1 cellular context compared by ENCODE assay signal in the genomic region with DNA sequence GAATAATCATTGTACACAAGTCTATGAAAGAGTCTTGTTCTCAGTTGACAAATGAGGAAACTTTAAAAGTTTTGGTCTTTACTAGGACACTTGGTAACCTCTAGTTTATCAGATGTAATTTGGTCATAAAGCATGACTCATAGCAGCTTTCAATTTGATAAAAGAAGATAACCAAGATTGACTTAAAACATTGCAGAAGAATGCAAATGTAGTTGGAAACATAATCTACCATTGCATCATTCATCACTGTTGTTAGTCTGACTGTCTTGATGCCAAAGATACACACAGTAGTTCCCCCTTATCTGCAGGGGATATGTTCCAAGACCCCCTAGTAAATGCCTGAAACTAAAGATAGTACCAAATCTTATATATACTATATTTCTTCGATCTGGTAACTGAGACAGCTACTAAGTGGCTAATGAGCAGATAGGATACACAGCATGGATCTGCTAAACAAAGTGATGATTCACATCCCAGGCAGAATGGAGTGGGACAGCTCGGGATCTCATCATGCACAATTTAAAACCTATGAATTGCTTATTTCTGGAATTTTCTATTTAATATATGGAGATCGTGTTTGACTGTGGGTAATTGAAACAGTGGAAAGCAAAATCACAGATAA.
TF ChIP-seq lines count a peak whose summit lies in the region.

No MANE protein-coding gene starts in this region.

TF ChIP-seq in SK-N-SH, 30 proteins besides CTCF, POLR2A, EP300 and RAD21 (continued from another document):
- TF ChIP-seq, protein P1, sequence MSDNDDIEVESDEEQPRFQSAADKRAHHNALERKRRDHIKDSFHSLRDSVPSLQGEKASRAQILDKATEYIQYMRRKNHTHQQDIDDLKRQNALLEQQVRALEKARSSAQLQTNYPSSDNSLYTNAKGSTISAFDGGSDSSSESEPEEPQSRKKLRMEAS (IDR thresholded peaks at IDR 0.05; ENCODE audit: low read depth): peak; percentile 29; the same call in 1 of the 2 replicates
- TF ChIP-seq SIN3A (IDR thresholded peaks at IDR 0.05; ENCODE audit: borderline replicate concordance, low read depth, low read length) (no peak), POLR2AphosphoS5 (IDR thresholded peaks at IDR 0.05; ENCODE audit: low read depth, low read length) (peak; percentile 55; the same call in 1 of the 2 replicates), GATA2 (CRISPR knock-in tag; IDR thresholded peaks at IDR 0.05) (no peak), FOSL2 (IDR thresholded peaks at IDR 0.05; ENCODE audit: borderline replicate concordance, low read depth) (peak; percentile 63), CHD2 (IDR thresholded peaks at IDR 0.05; ENCODE audit: low read length, partially characterized antibody) (no peak), RXRA (IDR thresholded peaks at IDR 0.05; ENCODE audit: borderline replicate concordance, low read depth) (peak; percentile 86; the same call in 1 of the 2 replicates), RFX5 (IDR thresholded peaks at IDR 0.05; ENCODE audit: low read length) (no peak), EZH2phosphoT487 (IDR thresholded peaks at IDR 0.05; ENCODE audit: borderline replicate concordance, low read depth) (no peak), NFIC (IDR thresholded peaks at IDR 0.05; ENCODE audit: borderline replicate concordance) (peak; percentile 80), MEF2A (IDR thresholded peaks at IDR 0.05; ENCODE audit: borderline replicate concordance, low read depth) (peak; percentile 63), ELF1 (IDR thresholded peaks at IDR 0.05) (0 out of 2 replicates have a peak, but pooled peaks have one; percentile 12), MXI1 (IDR thresholded peaks at IDR 0.05; ENCODE audit: low read depth, low read length) (no peak), SMC3 (IDR thresholded peaks at IDR 0.05; ENCODE audit: low read depth, low read length) (no peak), NRF1 (IDR thresholded peaks at IDR 0.05; ENCODE audit: low read depth, low read length) (no peak), TAF1 (IDR thresholded peaks at IDR 0.05; ENCODE audit: borderline replicate concordance, low read depth, low read length) (no peak)
- TF ChIP-seq, protein P2, sequence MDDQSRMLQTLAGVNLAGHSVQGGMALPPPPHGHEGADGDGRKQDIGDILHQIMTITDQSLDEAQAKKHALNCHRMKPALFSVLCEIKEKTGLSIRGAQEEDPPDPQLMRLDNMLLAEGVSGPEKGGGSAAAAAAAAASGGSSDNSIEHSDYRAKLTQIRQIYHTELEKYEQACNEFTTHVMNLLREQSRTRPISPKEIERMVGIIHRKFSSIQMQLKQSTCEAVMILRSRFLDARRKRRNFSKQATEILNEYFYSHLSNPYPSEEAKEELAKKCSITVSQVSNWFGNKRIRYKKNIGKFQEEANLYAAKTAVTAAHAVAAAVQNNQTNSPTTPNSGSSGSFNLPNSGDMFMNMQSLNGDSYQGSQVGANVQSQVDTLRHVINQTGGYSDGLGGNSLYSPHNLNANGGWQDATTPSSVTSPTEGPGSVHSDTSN (IDR thresholded peaks at IDR 0.05): peak; percentile 95
- TF ChIP-seq, protein P3, sequence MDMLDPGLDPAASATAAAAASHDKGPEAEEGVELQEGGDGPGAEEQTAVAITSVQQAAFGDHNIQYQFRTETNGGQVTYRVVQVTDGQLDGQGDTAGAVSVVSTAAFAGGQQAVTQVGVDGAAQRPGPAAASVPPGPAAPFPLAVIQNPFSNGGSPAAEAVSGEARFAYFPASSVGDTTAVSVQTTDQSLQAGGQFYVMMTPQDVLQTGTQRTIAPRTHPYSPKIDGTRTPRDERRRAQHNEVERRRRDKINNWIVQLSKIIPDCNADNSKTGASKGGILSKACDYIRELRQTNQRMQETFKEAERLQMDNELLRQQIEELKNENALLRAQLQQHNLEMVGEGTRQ (IDR thresholded peaks at IDR 0.05; ENCODE audit: borderline replicate concordance, low read depth, low read length): no peak
- TF ChIP-seq, protein P4, sequence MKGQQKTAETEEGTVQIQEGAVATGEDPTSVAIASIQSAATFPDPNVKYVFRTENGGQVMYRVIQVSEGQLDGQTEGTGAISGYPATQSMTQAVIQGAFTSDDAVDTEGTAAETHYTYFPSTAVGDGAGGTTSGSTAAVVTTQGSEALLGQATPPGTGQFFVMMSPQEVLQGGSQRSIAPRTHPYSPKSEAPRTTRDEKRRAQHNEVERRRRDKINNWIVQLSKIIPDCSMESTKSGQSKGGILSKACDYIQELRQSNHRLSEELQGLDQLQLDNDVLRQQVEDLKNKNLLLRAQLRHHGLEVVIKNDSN (IDR thresholded peaks at IDR 0.05; ENCODE audit: borderline replicate concordance, low read depth): no peak
